8 cellular contexts compared by ENCODE assay signal in the genomic region with DNA sequence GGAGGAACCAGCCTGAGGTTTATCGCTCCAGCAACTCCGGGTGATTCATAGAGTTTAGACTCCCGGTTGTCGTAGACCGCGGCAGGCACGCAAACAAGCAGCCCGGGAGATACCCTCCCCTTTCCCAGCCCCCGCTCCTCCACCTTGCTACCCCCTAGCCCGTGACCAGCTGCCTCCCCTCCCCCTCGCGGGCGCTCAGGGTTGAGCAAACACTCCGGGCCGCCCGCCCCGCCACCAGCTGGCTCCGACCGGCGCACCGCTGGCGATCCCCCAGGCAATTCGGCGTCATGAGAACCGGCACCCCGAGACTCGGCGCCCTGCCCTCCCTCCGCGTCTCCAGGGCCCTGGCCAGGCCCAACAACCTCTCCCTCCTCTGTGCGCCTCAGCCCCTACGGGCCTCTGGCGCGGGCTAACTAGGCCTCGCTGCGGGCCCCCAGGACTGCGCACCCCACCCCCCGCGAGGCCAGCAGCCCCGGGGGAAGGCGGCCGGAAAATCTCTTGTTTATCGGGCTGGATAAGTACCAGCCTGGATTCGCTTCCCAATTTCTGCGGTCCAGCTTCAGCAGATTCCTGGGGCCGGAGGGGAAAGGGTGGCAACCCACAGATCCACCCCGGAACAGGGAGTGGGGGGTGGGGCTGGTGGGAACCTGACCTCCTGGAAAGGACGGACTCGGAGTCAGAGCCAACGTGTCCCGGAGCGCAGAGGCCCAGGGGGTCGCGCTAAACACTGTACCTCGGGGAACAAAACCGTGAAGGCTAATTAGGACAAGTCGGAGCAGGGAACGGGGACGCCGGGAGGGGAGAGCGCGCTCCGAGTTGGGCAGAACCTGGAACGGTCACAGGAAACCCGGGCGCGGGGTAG. TPM values are rescaled to one million over a fixed set of nuclear protein-coding genes. Genes with fewer than 3 reads are reported as not detected.
DNase-seq lines count a peak whose midpoint lies in the region; FAIRE-seq and TF ChIP-seq lines count a peak whose summit lies in the region.

No MANE protein-coding gene starts in this region.

- H2BK12ac ChIP-seq in mesenchymal stem cell (ENCODE audit: low read length in 2 of 2): no peak overlapping the region

- peaks cover 49% of the 10 kb centered on the region for H3K27me3 Mint-ChIP-seq in endodermal cell (ENCODE audit: insufficient read depth)

- TF ChIP-seq POLR2A in GM12891 (IDR thresholded peaks at IDR 0.05; ENCODE audit: low read depth, low read length) (no peak), Peyer's patch (IDR thresholded peaks at IDR 0.05) (peak; percentile 53 to 55), tibial nerve (IDR thresholded peaks at IDR 0.05) (peak in 1 of 2 donors; percentile 44)

- H3K27me3 ChIP-seq in A673 (replicated peaks; ENCODE audit: insufficient read depth, low read depth, low read length, poor library complexity) (peaks cover 44% of the 10 kb centered on the region), Peyer's patch (no peaks in the 10 kb centered on the region), endodermal cell (ENCODE audit: control insufficient read depth, insufficient read depth, low read length, poor library complexity, severe bottlenecking) (no peaks in the 10 kb centered on the region), mesenchymal stem cell (ENCODE audit: control insufficient read depth in 1 of 2, insufficient read depth in 1 of 2, low read length in 2 of 2) (peaks cover 0 to 44% of the 10 kb centered on the region in 2 experiments), tibial nerve (peaks cover 0 to 45% of the 10 kb centered on the region in 2 donors)

- peak overlapping the region; percentile 100 for H2BK5ac ChIP-seq in mesenchymal stem cell (ENCODE audit: low read depth, low read length, poor library complexity, severe bottlenecking)

- peak overlapping the region; percentile 95 for H3K4me2 ChIP-seq in mesenchymal stem cell (ENCODE audit: low read length, poor library complexity, severe bottlenecking)

- peak overlapping the region; percentile 83 for H3K4me3 Mint-ChIP-seq in endodermal cell

- H3K9me3 ChIP-seq in A673 (ENCODE audit: low read depth, low read length, poor library complexity, severe bottlenecking) (no peaks in the 10 kb centered on the region), Peyer's patch (no peaks in the 10 kb centered on the region), endodermal cell (ENCODE audit: control insufficient read depth, low read length) (no peaks in the 10 kb centered on the region), mesenchymal stem cell (ENCODE audit: control insufficient read depth, low read length) (no peaks in the 10 kb centered on the region), tibial nerve (no peaks in the 10 kb centered on the region)

- POLR2A ChIA-PET in A673 (lab: Charles Lee; ENCODE audit: low non-redundant PET): interaction anchor here (0.5 kb wide), 1 partner anchor 1174 kb away, joined by 3 read pairs; no protein-coding TSS in a partner anchor

- DNase-seq in A673 (ENCODE audit: low spot score): no peak
- peak; percentile 67 for DNase-seq in GM12891 (ENCODE audit: insufficient read length, low spot score)
- DNase-seq in HPDE6-E6E7 (ENCODE audit: extremely low spot score): peak; percentile 82
- DNase-seq in Peyer's patch: peak; percentile 28 to 89 (median 86)
- DNase-seq in endodermal cell: peak; percentile 92
- DNase-seq in mesenchymal stem cell: peak; percentile 85
- peak; percentile 47 to 57 for DNase-seq in tibial nerve (ENCODE audit: low spot score in 2 of 2)
- no peak for DNase-seq in stimulated activated CD4-positive, alpha-beta T cell treated with anti-CD3 and anti-CD28 coated beads, Interleukin-4, amount 100 ng/mL, for 24 hours

- H3K4me1 Mint-ChIP-seq in endodermal cell: peaks cover 47% of the 10 kb centered on the region

- peak in 1 of 2 donors; percentile 66 for TF ChIP-seq EP300 in tibial nerve (IDR thresholded peaks at IDR 0.05)

- H4K91ac ChIP-seq in mesenchymal stem cell (ENCODE audit: low read length): peak overlapping the region; percentile 71

- FAIRE-seq in GM12891 (lab: Jason Lieb, UNC): peak; percentile 75

- peak overlapping the region; percentile 11 for H2BK120ac ChIP-seq in mesenchymal stem cell (ENCODE audit: low read depth, low read length)

- H3K4me1 ChIP-seq in A673 (ENCODE audit: insufficient read depth, low read length, poor library complexity, severe bottlenecking) (peaks cover 14% of the 10 kb centered on the region), Peyer's patch (peaks cover 13 to 59% (median 18%) of the 10 kb centered on the region in 4 donors), endodermal cell (ENCODE audit: control insufficient read depth, insufficient read depth, low read length) (peaks cover 10% of the 10 kb centered on the region), mesenchymal stem cell (ENCODE audit: control insufficient read depth, insufficient read depth, low read depth, low read length) (peaks cover 58% of the 10 kb centered on the region), tibial nerve (peaks cover 0 to 43% (median 16%) of the 10 kb centered on the region in 4 donors)

- H2AK5ac ChIP-seq in mesenchymal stem cell (ENCODE audit: low read length, severe bottlenecking): peak overlapping the region; percentile 90

- H3K9me3 Mint-ChIP-seq in endodermal cell: no peaks in the 10 kb centered on the region

- CTCF ChIA-PET in A673 (lab: Charles Lee): no interaction called here

- TF ChIP-seq CTCF in A673 (conservative IDR thresholded peaks at IDR 0.05; ENCODE audit: low read depth, low read length): no peak
- peak in 1 of 6 experiments; percentile 5 for TF ChIP-seq CTCF in Peyer's patch (IDR thresholded peaks at IDR 0.05)
- TF ChIP-seq CTCF in endodermal cell (conservative IDR thresholded peaks at IDR 0.05): no peak
- TF ChIP-seq CTCF in tibial nerve (IDR thresholded peaks at IDR 0.05): peak in 1 of 5 experiments; percentile 11

- no peak overlapping the region for H3K27ac ChIP-seq in A673 (ENCODE audit: low read depth, low read length, poor library complexity, severe bottlenecking)
- peak overlapping the region; percentile 60 to 99 (median 96) for H3K27ac ChIP-seq in Peyer's patch
- H3K27ac ChIP-seq in endodermal cell (ENCODE audit: low read depth, low read length): peak overlapping the region; percentile 74
- peak overlapping the region; percentile 99 for H3K27ac ChIP-seq in mesenchymal stem cell (ENCODE audit: low read length, poor library complexity, severe bottlenecking)
- H3K27ac ChIP-seq in tibial nerve: peak overlapping the region; percentile 57 to 90 (median 88)

- WGBS in endodermal cell (ENCODE audit: insufficient coverage in 1 of 2, insufficient read length in 1 of 2), 2 experiments: 1% methylated on average over 35 to 67 of the region's 67 CpGs
- WGBS in mesenchymal stem cell: 1% methylated on average over 66 of the region's 67 CpGs
- WGBS in tibial nerve, 2 donors: 2% methylated on average over 61 to 65 of the region's 67 CpGs

- H3K27ac Mint-ChIP-seq in endodermal cell: peak overlapping the region; percentile 95

- intact Hi-C loops in A673 (cut with micrococcal nuclease; ENCODE audit: unreplicated experiment): no loop called here

- peaks cover 5% of the 10 kb centered on the region for H3K36me3 Mint-ChIP-seq in endodermal cell (ENCODE audit: low read depth)

- H3K36me3 ChIP-seq in A673 (ENCODE audit: insufficient read depth, low read length, poor library complexity, severe bottlenecking) (no peaks in the 10 kb centered on the region), Peyer's patch (no peaks in the 10 kb centered on the region), endodermal cell (ENCODE audit: control insufficient read depth, insufficient read depth, low read length) (no peaks in the 10 kb centered on the region), mesenchymal stem cell (ENCODE audit: control insufficient read depth in 1 of 2, insufficient read depth in 2 of 2, low read depth in 1 of 2, low read length in 2 of 2) (no peaks in the 10 kb centered on the region), tibial nerve (no peaks in the 10 kb centered on the region)

- H3K18ac ChIP-seq in mesenchymal stem cell (ENCODE audit: low read depth in 1 of 2, low read length in 2 of 2): peak overlapping the region; percentile 63 to 67

- H3K23ac ChIP-seq in mesenchymal stem cell (ENCODE audit: low read length in 2 of 2): peak overlapping the region in 1 of 2 experiments; percentile 14

- H2BK15ac ChIP-seq in mesenchymal stem cell (ENCODE audit: low read depth, poor library complexity, severe bottlenecking): peak overlapping the region; percentile 60

- BruUV-seq in A673 (replicated peaks; lab: Mats Ljungman, UMichigan): no TSS peak

- H3K79me1 ChIP-seq in mesenchymal stem cell (replicated peaks; ENCODE audit: low read length, poor library complexity, severe bottlenecking): peaks cover 3% of the 10 kb centered on the region

- H2AFZ ChIP-seq in mesenchymal stem cell (ENCODE audit: low read depth, low read length): peak overlapping the region; percentile 36

- H4K8ac ChIP-seq in mesenchymal stem cell (ENCODE audit: low read length): peak overlapping the region; percentile 62

- H3K9ac ChIP-seq in endodermal cell (ENCODE audit: extremely low read depth, low read length, poor library complexity, severe bottlenecking) (peak overlapping the region; percentile 92), mesenchymal stem cell (ENCODE audit: low read length) (peak overlapping the region; percentile 84)

- H3K14ac ChIP-seq in mesenchymal stem cell (ENCODE audit: low read length in 2 of 2): peak overlapping the region in 1 of 2 experiments; percentile 69

- H3K4ac ChIP-seq in mesenchymal stem cell (ENCODE audit: low read depth in 1 of 2, low read length in 2 of 2): peak overlapping the region in 1 of 2 experiments; percentile 48

- peak overlapping the region; percentile 48 for H3K4me3 ChIP-seq in A673 (ENCODE audit: low read depth, low read length, poor library complexity, severe bottlenecking)
- peak overlapping the region; percentile 43 to 91 (median 68) for H3K4me3 ChIP-seq in Peyer's patch
- H3K4me3 ChIP-seq in endodermal cell (ENCODE audit: low read length): peak overlapping the region; percentile 86
- peak overlapping the region; percentile 77 to 91 for H3K4me3 ChIP-seq in mesenchymal stem cell (ENCODE audit: insufficient read depth in 1 of 2, low read depth in 1 of 2, low read length in 2 of 2)
- H3K4me3 ChIP-seq in tibial nerve: peak overlapping the region; percentile 43 to 61 (median 50)

RNA-seq across cellular contexts. Expression of a gene that starts 1.0 kb away (rescaled TPM):
- total RNA-seq in A673 (2021): 0.57 TPM in 1 of 2 replicates, not detected in the other
- 7.5 TPM for polyA plus RNA-seq in GM12891 (2012; ENCODE audit: low read depth, missing spikeins)
- total RNA-seq in Peyer's patch: 100 to 1,000 TPM in 2 of 4 donors, 10 to 100 TPM in 2; 61.1 to 173 (median 107) TPM
- total RNA-seq in endodermal cell: 10 to 100 TPM; 57.0 to 73.4 TPM
- polyA plus RNA-seq in endodermal cell (2013, experiment 1 of 2): 24.5 TPM
- 23.3 TPM for polyA plus RNA-seq in endodermal cell (2013, experiment 2 of 2)
- 5.3 TPM for polyA plus RNA-seq in mesenchymal stem cell (2013, experiment 1 of 2)
- 5.1 TPM for polyA plus RNA-seq in mesenchymal stem cell (2013, experiment 2 of 2)
- total RNA-seq in tibial nerve: 10 to 100 TPM; 41.6 to 96.4 (median 55.1) TPM

RNA-seq across cellular contexts. Expression of a gene that starts 35.5 kb away (rescaled TPM):
- not detected in 2 replicates for total RNA-seq in A673 (2021)
- 40.2 TPM for polyA plus RNA-seq in GM12891 (2012; ENCODE audit: low read depth, missing spikeins)
- total RNA-seq in Peyer's patch: 10 to 100 TPM in 1 of 4 donors, 1 to 10 TPM in 3; 1.1 to 61.1 (median 6.8) TPM
- not detected for total RNA-seq in endodermal cell
- polyA plus RNA-seq in endodermal cell (2013, experiment 1 of 2): not detected
- polyA plus RNA-seq in endodermal cell (2013, experiment 2 of 2): not detected
- not detected for polyA plus RNA-seq in mesenchymal stem cell (2013, experiment 1 of 2)
- polyA plus RNA-seq in mesenchymal stem cell (2013, experiment 2 of 2): not detected
- total RNA-seq in tibial nerve: 10 to 100 TPM in 2 of 4 donors, 1 to 10 TPM in 2; 6.8 to 12.6 (median 9.8) TPM

Comparison
In these comparisons a context has a peak if more than half of its experiments do, and no peak if none do; other contexts are left out.
1. DNase-seq: peak in GM12891 (single experiment), HPDE6-E6E7 (single experiment), Peyer's patch (3 of 3), endodermal cell (single experiment), mesenchymal stem cell (single experiment) and tibial nerve (2 of 2); none in A673 (single experiment) and stimulated activated CD4-positive, alpha-beta T cell treated with anti-CD3 and anti-CD28 coated beads, Interleukin-4, amount 100 ng/mL, for 24 hours (single experiment).
2. RNA of a gene that starts 1.0 kb away (total RNA-seq): 61.1 to 173 TPM in Peyer's patch, 57.0 to 73.4 TPM in endodermal cell and 41.6 to 96.4 TPM in tibial nerve; 0.57 TPM in A673; every median in the first group is over 10 times any median in the second.
3. Peak in every context shown above with its lines, with median percentiles within 50 percentile points of each other: H3K4me3 ChIP-seq.